ENCODE assay signal across 8 cellular contexts in genomic region chr17:29219378-29220047, GRCh38. TPM values are rescaled to one million over a fixed set of nuclear protein-coding genes. Genes with fewer than 3 reads are reported as not detected.
A peak's percentile ranks its signal among the peaks of the same experiment; 100 is the strongest.
DNase-seq lines count a peak whose midpoint lies in the region; ATAC-seq, FAIRE-seq and TF ChIP-seq lines count a peak whose summit lies in the region.

No MANE protein-coding gene starts in this region.

- no peak overlapping the region for H3K4me3 Mint-ChIP-seq in CD4-positive, alpha-beta memory T cell

- CTCF ChIA-PET in CD4-positive, alpha-beta memory T cell (lab: Charles Lee; ENCODE audit: partially characterized antibody) = interaction anchor here (0.7 to 11.8 kb wide), 23 partner anchors 8 to 254 kb away, joined by 3 to 277 read pairs (median 9); partner anchors contain the start of genes MYO18A and NUFIP2

- H3K9me3 ChIP-seq in CD4-positive, alpha-beta memory T cell (ENCODE audit: control insufficient read depth in 1 of 2, low read length in 2 of 2) = no peaks in the 10 kb centered on the region

- H3K9me3 Mint-ChIP-seq in CD4-positive, alpha-beta memory T cell = no peaks in the 10 kb centered on the region

- no peak for FAIRE-seq in H54 (lab: Jason Lieb, UNC)

- H3K4me1 Mint-ChIP-seq in CD4-positive, alpha-beta memory T cell = peaks cover 4 to 9% (median 7%) of the 10 kb centered on the region in 4 donors

- TF ChIP-seq POLR2A in H54 (IDR thresholded peaks at IDR 0.05; ENCODE audit: low read depth, low read length) = no peak

- H3K27ac ChIP-seq in CD4-positive, alpha-beta memory T cell (ENCODE audit: low read depth, low read length) = no peak overlapping the region

- H3K27me3 ChIP-seq in CD4-positive, alpha-beta memory T cell (ENCODE audit: insufficient read depth, low read length) = no peaks in the 10 kb centered on the region

- no peaks in the 10 kb centered on the region for H3K36me3 Mint-ChIP-seq in CD4-positive, alpha-beta memory T cell

- peak; percentile 80 for ATAC-seq in left colon
- no peak for ATAC-seq in HG03460 (IDR thresholded peaks at IDR 0.05; ENCODE audit: unreplicated experiment)

- peaks cover 0 to 2% of the 10 kb centered on the region in 2 donors for H3K27me3 Mint-ChIP-seq in CD4-positive, alpha-beta memory T cell

- peak; percentile 60 to 67 (median 64) for DNase-seq in CD4-positive, alpha-beta memory T cell
- peak; percentile 78 for DNase-seq in H54 (ENCODE audit: insufficient read length, low spot score)
- peak; percentile 63 to 80 for DNase-seq in NCI-H446 (lab: John Stamatoyannopoulos, UW)
- peak; percentile 50 for DNase-seq in activated CD4-positive, alpha-beta T cell treated with anti-CD3 and anti-CD28 coated beads for 1 hour
- peak; percentile 22 to 55 for DNase-seq in cerebellar nuclear complex (lab: John Stamatoyannopoulos, UW)
- DNase-seq in left colon = peak; percentile 59 to 80
- DNase-seq in stimulated activated CD4-positive, alpha-beta T cell treated with anti-CD3 and anti-CD28 coated beads, Interleukin-4, amount 100 ng/mL, for 1 hour = peak; percentile 65

- no peaks in the 10 kb centered on the region for H3K4me1 ChIP-seq in CD4-positive, alpha-beta memory T cell (ENCODE audit: insufficient read depth, low read length)

- POLR2A ChIA-PET in CD4-positive, alpha-beta memory T cell (lab: Charles Lee; ENCODE audit: partially characterized antibody) = interaction anchor here (1.2 to 2.3 kb wide), 2 partner anchors 71 to 80 kb away, joined by 3 to 16 read pairs; no protein-coding TSS in a partner anchor

- H3K36me3 ChIP-seq in CD4-positive, alpha-beta memory T cell (ENCODE audit: insufficient read depth, low read length) = no peaks in the 10 kb centered on the region

- no peak overlapping the region for H3K4me3 ChIP-seq in CD4-positive, alpha-beta memory T cell (ENCODE audit: low read length in 2 of 2)

- H3K27ac Mint-ChIP-seq in CD4-positive, alpha-beta memory T cell = peak overlapping the region in 1 of 7 donors; percentile 8

- intact Hi-C loops in CD4-positive, alpha-beta memory T cell (cut with micrococcal nuclease) = loop anchor here (1.0 kb wide), 1 partner anchor 70 kb away; no protein-coding TSS in a partner anchor
- intact Hi-C loops in left colon (cut with DNase I, micrococcal nuclease) = loop anchor here in 1 of 2 donors (2.0 kb wide), 1 partner anchor 71 kb away; no protein-coding TSS in a partner anchor

RNA-seq across cellular contexts. Expression of gene CRYBA1, which starts 27.1 kb away (rescaled TPM):
- total RNA-seq in CD4-positive, alpha-beta memory T cell = not detected
- polyA plus RNA-seq in CD4-positive, alpha-beta memory T cell = not detected
- total RNA-seq in left colon = not detected

RNA-seq across cellular contexts. Expression of gene MYO18A, which starts 39.3 kb away (rescaled TPM):
- 100 to 1,000 TPM; 134 to 136 TPM for total RNA-seq in CD4-positive, alpha-beta memory T cell
- polyA plus RNA-seq in CD4-positive, alpha-beta memory T cell = 10 to 100 TPM in 1 of 2 donors, 1 to 10 TPM in 1; 6.0 to 44.9 TPM
- total RNA-seq in left colon = 100 to 1,000 TPM in 1 of 2 donors, 10 to 100 TPM in 1; 84.8 to 110 TPM
